Comparison of ENCODE assay signal across 1 cellular context in genomic region chr15:90873998-90874605, GRCh38.
A peak's percentile ranks its signal among the peaks of the same experiment; 100 is the strongest.
TF ChIP-seq lines count a peak whose summit lies in the region.

No MANE protein-coding gene starts in this region.

TF ChIP-seq in K562, 482 proteins besides CTCF, POLR2A, EP300 and RAD21 (continued from another document):
- no peak for TF ChIP-seq ZNF395 (CRISPR knock-in tag; IDR thresholded peaks at IDR 0.05)
- no peak for TF ChIP-seq LARP7 (IDR thresholded peaks at IDR 0.05)
- no peak for TF ChIP-seq MXD1 (CRISPR knock-in tag; IDR thresholded peaks at IDR 0.05; ENCODE audit: borderline replicate concordance, poor library complexity, severe bottlenecking)
- 0 out of 2 replicates have a peak, but pooled peaks have one; percentile 4 for TF ChIP-seq CBFA2T2 (conservative IDR thresholded peaks at IDR 0.05)
- no peak for TF ChIP-seq RFX1 (IDR thresholded peaks at IDR 0.05)
- no peak for TF ChIP-seq ZNF174 (CRISPR knock-in tag; IDR thresholded peaks at IDR 0.05)
- no peak for TF ChIP-seq ZFP36 (IDR thresholded peaks at IDR 0.05; ENCODE audit: low read depth, low read length, partially characterized antibody)
- TF ChIP-seq ZNF232 (CRISPR knock-in tag; IDR thresholded peaks at IDR 0.05) = no peak
- TF ChIP-seq NR0B1 (IDR thresholded peaks at IDR 0.05; ENCODE audit: partially characterized antibody) = no peak
- TF ChIP-seq RBFOX2 (IDR thresholded peaks at IDR 0.05; ENCODE audit: low read depth, low read length) = peak; percentile 53; the same call in 1 of the 2 replicates
- TF ChIP-seq SRSF9 (IDR thresholded peaks at IDR 0.05; ENCODE audit: borderline replicate concordance, low read depth, low read length) = no peak
- no peak for TF ChIP-seq FOXJ2 (tag; IDR thresholded peaks at IDR 0.05)
- TF ChIP-seq CEBPB (tag; IDR thresholded peaks at IDR 0.05) = peak; percentile 93
- no peak for TF ChIP-seq ZSCAN29 (IDR thresholded peaks at IDR 0.05)
- TF ChIP-seq RAD51 (IDR thresholded peaks at IDR 0.05; ENCODE audit: borderline replicate concordance, low read depth) = no peak
- TF ChIP-seq ARID1B (IDR thresholded peaks at IDR 0.05) = peak; percentile 33; the same call in 1 of the 2 replicates
- no peak for TF ChIP-seq TFAM (CRISPR knock-in tag; conservative IDR thresholded peaks at IDR 0.05)
- TF ChIP-seq NFRKB (IDR thresholded peaks at IDR 0.05; ENCODE audit: low read depth) = no peak
- no peak for TF ChIP-seq TRIM24 (IDR thresholded peaks at IDR 0.05)
- peak; percentile 67; the same call in 1 of the 2 replicates for TF ChIP-seq CEBPG (CRISPR knock-in tag; IDR thresholded peaks at IDR 0.05)
- TF ChIP-seq CEBPG (tag; conservative IDR thresholded peaks at IDR 0.05 in 1 of 2, IDR thresholded peaks at IDR 0.05 in 1 of 2) = peak; percentile 49 to 57; a peak in 3 of 4 replicates
- TF ChIP-seq PRDM10 (IDR thresholded peaks at IDR 0.05; ENCODE audit: partially characterized antibody) = no peak
- TF ChIP-seq NR1H2 (CRISPR knock-in tag; IDR thresholded peaks at IDR 0.05) = no peak
- no peak for TF ChIP-seq TAF15 (IDR thresholded peaks at IDR 0.05; ENCODE audit: low read depth, low read length)
- no peak for TF ChIP-seq ZNF165 (CRISPR knock-in tag; IDR thresholded peaks at IDR 0.05; ENCODE audit: borderline replicate concordance)
- TF ChIP-seq KLF1 (tag; IDR thresholded peaks at IDR 0.05) = no peak
